25 cellular contexts compared by ENCODE assay signal in genomic region chr3:3737511-3737910, GRCh38.
"Had no signal": no experiment of that assay in that cellular context is flagged by ENCODE, and none has a peak within 500 bp of the region (broad histone marks: within the 10 kb centered on the region; RNA-seq: fewer than 3 reads in every experiment).

No MANE protein-coding gene starts in this region.

- H3K4me3 Mint-ChIP-seq: naive B cell; naive thymus-derived CD8-positive, alpha-beta T cell; natural killer cell treated with Interleukin-12 subunit alpha and Interleukin-12 subunit beta and Interleukin-15 and Interleukin-18, amount 100 ng/mL, for 72 hours; neural progenitor cell; stimulated activated memory B cell treated with anti-CD40 and anti-IgM and Interleukin-4, amounts not matched to agents 10 μg/mL and 1 μg/mL and 100 μg/mL, for 72 hours; stimulated activated naive CD8-positive, alpha-beta T cell treated with anti-CD3 and anti-CD28 coated beads, Interleukin-15, amount 100 ng/mL, for 72 hours; type B pancreatic cell had no signal

- DNase-seq: naive B cell; naive thymus-derived CD8-positive, alpha-beta T cell; pancreas; right cardiac atrium; right lobe of liver; sigmoid colon; spleen; stimulated activated CD4-positive, alpha-beta T cell treated with anti-CD3 and anti-CD28 coated beads, Interleukin-12 subunit alpha, Interleukin-12 subunit beta, amount 100 ng/mL, for 4 hours; stimulated activated CD4-positive, alpha-beta T cell treated with anti-CD3 and anti-CD28 coated beads, Interleukin-1b, Interleukin-23, amount 100 ng/mL, for 48 hours; stimulated activated CD4-positive, alpha-beta T cell treated with anti-CD3 and anti-CD28 coated beads, Interleukin-4, amount 100 ng/mL, for 1 hour; stimulated activated CD4-positive, alpha-beta T cell treated with anti-CD3 and anti-CD28 coated beads, Interleukin-4, amount 100 ng/mL, for 4 hours; stimulated activated CD8-positive, alpha-beta memory T cell treated with anti-CD3 and anti-CD28 coated beads, Interleukin-4, amount 100 ng/mL, for 48 hours; stimulated activated naive CD4-positive, alpha-beta T cell; stimulated activated naive CD8-positive, alpha-beta T cell treated with anti-CD3 and anti-CD28 coated beads, Interleukin-15, amount 100 ng/mL, for 72 hours; stimulated activated naive CD8-positive, alpha-beta T cell treated with anti-CD3 and anti-CD28 coated beads, Interleukin-15, Interleukin-2, amounts not matched to agents 100 U/mL and 50 U/mL, for 24 hours; substantia nigra; testis; tibial artery; transverse colon; upper lobe of right lung; uterus had no signal

- H3K27ac Mint-ChIP-seq: naive B cell; naive thymus-derived CD8-positive, alpha-beta T cell; natural killer cell treated with Interleukin-12 subunit alpha and Interleukin-12 subunit beta and Interleukin-15 and Interleukin-18, amount 100 ng/mL, for 72 hours; neural progenitor cell; stimulated activated memory B cell treated with anti-CD40 and anti-IgM and Interleukin-4, amounts not matched to agents 10 μg/mL and 1 μg/mL and 100 μg/mL, for 72 hours; stimulated activated naive CD8-positive, alpha-beta T cell treated with anti-CD3 and anti-CD28 coated beads, Interleukin-15, amount 100 ng/mL, for 72 hours; type B pancreatic cell had no signal

- H3K36me3 Mint-ChIP-seq: natural killer cell treated with Interleukin-12 subunit alpha and Interleukin-12 subunit beta and Interleukin-15 and Interleukin-18, amount 100 ng/mL, for 72 hours; neural progenitor cell; stimulated activated memory B cell treated with anti-CD40 and anti-IgM and Interleukin-4, amounts not matched to agents 10 μg/mL and 1 μg/mL and 100 μg/mL, for 72 hours; type B pancreatic cell had no signal

- H3K27me3 Mint-ChIP-seq: naive B cell; naive thymus-derived CD8-positive, alpha-beta T cell; natural killer cell treated with Interleukin-12 subunit alpha and Interleukin-12 subunit beta and Interleukin-15 and Interleukin-18, amount 100 ng/mL, for 72 hours; stimulated activated memory B cell treated with anti-CD40 and anti-IgM and Interleukin-4, amounts not matched to agents 10 μg/mL and 1 μg/mL and 100 μg/mL, for 72 hours; stimulated activated naive CD8-positive, alpha-beta T cell treated with anti-CD3 and anti-CD28 coated beads, Interleukin-15, amount 100 ng/mL, for 72 hours had no signal

- H3K9me3 Mint-ChIP-seq: naive B cell; naive thymus-derived CD8-positive, alpha-beta T cell; natural killer cell treated with Interleukin-12 subunit alpha and Interleukin-12 subunit beta and Interleukin-15 and Interleukin-18, amount 100 ng/mL, for 72 hours; neural progenitor cell; stimulated activated memory B cell treated with anti-CD40 and anti-IgM and Interleukin-4, amounts not matched to agents 10 μg/mL and 1 μg/mL and 100 μg/mL, for 72 hours; stimulated activated naive CD8-positive, alpha-beta T cell treated with anti-CD3 and anti-CD28 coated beads, Interleukin-15, amount 100 ng/mL, for 72 hours had no signal

- H3K4me1 Mint-ChIP-seq: naive B cell; stimulated activated naive CD8-positive, alpha-beta T cell treated with anti-CD3 and anti-CD28 coated beads, Interleukin-15, amount 100 ng/mL, for 72 hours had no signal

- ATAC-seq: naive thymus-derived CD8-positive, alpha-beta T cell; natural killer cell treated with Interleukin-12 subunit alpha and Interleukin-12 subunit beta and Interleukin-15 and Interleukin-18, amount 100 ng/mL, for 72 hours; pancreas; right cardiac atrium; right lobe of liver; stimulated activated memory B cell treated with anti-CD40 and anti-IgM and Interleukin-4, amounts not matched to agents 10 μg/mL and 1 μg/mL and 100 μg/mL, for 72 hours; stimulated activated naive CD8-positive, alpha-beta T cell treated with anti-CD3 and anti-CD28 coated beads, Interleukin-15, amount 100 ng/mL, for 72 hours; stimulated activated naive CD8-positive, alpha-beta T cell treated with anti-CD3 and anti-CD28 coated beads, Interleukin-15, Interleukin-2, amounts not matched to agents 100 U/mL and 50 U/mL, for 24 hours; upper lobe of right lung had no signal
